ENCODE assay signal across 15 cellular contexts in the genomic region with DNA sequence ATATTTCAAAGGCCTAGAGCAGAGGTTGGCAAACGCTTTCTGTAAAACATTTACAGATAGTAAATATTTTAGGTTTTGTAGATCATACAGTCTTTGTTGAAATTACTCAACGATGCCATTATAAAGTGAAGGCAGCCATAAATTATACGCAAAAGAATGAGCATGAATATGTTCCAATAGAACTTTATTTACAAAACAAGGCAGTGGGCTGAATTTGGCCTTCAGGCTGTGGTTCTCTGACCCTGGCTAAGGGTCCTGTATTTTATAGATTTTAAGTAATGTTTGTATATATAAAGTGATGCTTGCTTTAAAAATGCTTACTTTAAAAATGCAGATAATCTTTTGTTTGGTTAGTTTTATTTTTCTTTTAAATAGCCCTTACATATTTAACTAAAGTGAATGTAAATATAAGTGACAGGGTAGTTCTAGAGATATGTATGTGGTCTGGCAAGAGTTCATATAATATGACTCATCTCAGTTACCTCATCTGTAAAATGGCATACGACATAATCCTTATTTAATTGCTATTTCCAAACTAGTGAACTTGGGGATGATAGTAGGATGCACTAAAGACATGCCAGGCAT. TPM values are rescaled to one million over a fixed set of nuclear protein-coding genes. Genes with fewer than 3 reads are reported as not detected.
A peak's percentile ranks its signal among the peaks of the same experiment; 100 is the strongest.
DNase-seq lines count a peak whose midpoint lies in the region; ATAC-seq, FAIRE-seq and TF ChIP-seq lines count a peak whose summit lies in the region.
"Had no signal": no experiment of that assay in that cellular context is flagged by ENCODE, and none has a peak within 500 bp of the region (broad histone marks: within the 10 kb centered on the region; RNA-seq: fewer than 3 reads in every experiment).

No MANE protein-coding gene starts in this region.

- TF ChIP-seq CTCF in LNCaP clone FGC (IDR thresholded peaks at IDR 0.05; ENCODE audit: control insufficient read depth, extremely low read depth, insufficient read depth) (no peak), astrocyte (IDR thresholded peaks at IDR 0.05; ENCODE audit: insufficient read depth, low read depth, low read length) (no peak), D721Med (IDR thresholded peaks at IDR 0.05; ENCODE audit: insufficient read depth, missing control alignments) (no peak)

- no peaks in the 10 kb centered on the region for H3K9me3 ChIP-seq in astrocyte (ENCODE audit: insufficient read depth, low read depth, low read length)
- H3K9me3 ChIP-seq: prostate gland had no signal

- H3K9ac ChIP-seq in astrocyte (ENCODE audit: low read length) = no peak overlapping the region

- no peaks in the 10 kb centered on the region for H3K27me3 Mint-ChIP-seq in astrocyte (ENCODE audit: low read depth, unreplicated experiment)

- H3K27ac Mint-ChIP-seq in astrocyte (ENCODE audit: unreplicated experiment) = no peak overlapping the region
- H3K27ac Mint-ChIP-seq: activated naive CD4-positive, alpha-beta T cell treated with anti-CD3 and anti-CD28 coated beads, Interleukin-2, amount 50 U/mL, for 72 hours; T-helper 1 cell treated with Interleukin-12 subunit alpha and Interleukin-12 subunit beta and Interleukin-4 antibody, amounts not matched to agents 30 μg/mL and 1 μg/mL, for 36 hours had no signal

- no peak overlapping the region for H3K4me2 ChIP-seq in astrocyte (ENCODE audit: low read length)

- in situ Hi-C loops in Caki2 (cut with HindIII; ENCODE audit: low pct_unique_long_range_greater_than_20kb, low sequenced_read_pairs) = no loop called here

- no peaks in the 10 kb centered on the region for H3K36me3 ChIP-seq in astrocyte (ENCODE audit: insufficient read depth, low read length)
- H3K36me3 ChIP-seq: prostate gland had no signal

- H3K4me1 ChIP-seq in astrocyte (ENCODE audit: insufficient read depth, low read length) = peaks cover 3% of the 10 kb centered on the region
- H3K4me1 ChIP-seq: prostate gland had no signal

- H3K9me3 Mint-ChIP-seq in astrocyte (ENCODE audit: unreplicated experiment) = peaks cover 11% of the 10 kb centered on the region

- H3K27me3 ChIP-seq in astrocyte (ENCODE audit: insufficient read depth, low read length) = peaks cover 10% of the 10 kb centered on the region

- ATAC-seq in GM18907 (IDR thresholded peaks at IDR 0.05; ENCODE audit: unreplicated experiment) (no peak), HG03159 (IDR thresholded peaks at IDR 0.05; ENCODE audit: unreplicated experiment) (no peak)
- ATAC-seq: activated naive CD4-positive, alpha-beta T cell treated with anti-CD3 and anti-CD28 coated beads, Interleukin-2, amount 50 U/mL, for 72 hours; stimulated activated naive CD8-positive, alpha-beta T cell treated with anti-CD3 and anti-CD28 coated beads, Interleukin-15, Interleukin-2, amounts not matched to agents 100 U/mL and 50 U/mL, for 24 hours had no signal

- no peaks in the 10 kb centered on the region for H4K20me1 ChIP-seq in astrocyte (ENCODE audit: insufficient read depth, low read length)

- H3K4me3 Mint-ChIP-seq in astrocyte (ENCODE audit: unreplicated experiment) = no peak overlapping the region
- H3K4me3 Mint-ChIP-seq: T-helper 1 cell treated with Interleukin-12 subunit alpha and Interleukin-12 subunit beta and Interleukin-4 antibody, amounts not matched to agents 30 μg/mL and 1 μg/mL, for 36 hours had no signal

- FAIRE-seq in astrocyte (lab: Jason Lieb, UNC) (no peak), D721Med (lab: Jason Lieb, UNC) (no peak)

- H3K79me2 ChIP-seq in astrocyte (ENCODE audit: insufficient read depth, low read length) = no peaks in the 10 kb centered on the region

- H3K4me3 ChIP-seq in LNCaP clone FGC (ENCODE audit: low read depth, low read length) (no peak overlapping the region), astrocyte (ENCODE audit: insufficient read depth, low read depth, low read length) (no peak overlapping the region)
- H3K4me3 ChIP-seq: prostate gland had no signal

- H3K4me1 Mint-ChIP-seq in astrocyte (ENCODE audit: low read depth, unreplicated experiment) = no peaks in the 10 kb centered on the region

- no peak overlapping the region for H2AFZ ChIP-seq in astrocyte (ENCODE audit: low read depth, low read length)

- DNase-seq in Caki2 (ENCODE audit: low read depth) (peak; percentile 89), LNCaP clone FGC (ENCODE audit: low read depth) (peak; percentile 78), astrocyte (ENCODE audit: low read depth) (peak; percentile 49), iris pigment epithelial cell (ENCODE audit: low read depth) (peak; percentile 78), D721Med (ENCODE audit: insufficient read length, low spot score) (no peak), amniotic stem cell (lab: John Stamatoyannopoulos, UW) (no peak)
- DNase-seq: DND-41; NCI-H1436 treated with DMSO at 0.1 percent for 48 hours; stimulated activated CD4-positive, alpha-beta T cell treated with anti-CD3 and anti-CD28 coated beads, Interleukin-4, amount 100 ng/mL, for 1 hour; stimulated activated naive CD8-positive, alpha-beta T cell treated with anti-CD3 and anti-CD28 coated beads, Interleukin-15, Interleukin-2, amounts not matched to agents 100 U/mL and 50 U/mL, for 24 hours had no signal

- H3K36me3 Mint-ChIP-seq in astrocyte (ENCODE audit: low read depth, unreplicated experiment) = no peaks in the 10 kb centered on the region

- H3K27ac ChIP-seq in astrocyte (ENCODE audit: low read depth, low read length) = no peak overlapping the region
- H3K27ac ChIP-seq: prostate gland had no signal

RNA-seq across cellular contexts. Expression of gene ATP5MC3, which starts 51.7 kb away (rescaled TPM):
- 265 and 271 TPM in 2 replicates for total RNA-seq in Caki2 (2014; rRNA removed; shearing (Covaris generic); ENCODE audit: low replicate concordance)
- 273 and 289 TPM in 2 replicates for total RNA-seq in astrocyte

Comparison
In these comparisons a context has a peak if more than half of its experiments do, and no peak if none do; other contexts are left out.
1. DNase-seq: peak in Caki2 (single experiment), LNCaP clone FGC (single experiment), astrocyte (single experiment) and iris pigment epithelial cell (single experiment); none in D721Med (single experiment) and amniotic stem cell (single experiment).